Comparison of ENCODE assay signal across 26 cellular contexts in genomic region chr11:25242928-25243327, GRCh38.
"Had no signal": no experiment of that assay in that cellular context is flagged by ENCODE, and none has a peak within 500 bp of the region (broad histone marks: within the 10 kb centered on the region; RNA-seq: fewer than 3 reads in every experiment).

No MANE protein-coding gene starts in this region.

- H3K36me3 ChIP-seq: brain microvascular endothelial cell, SJCRH30, WERI-Rb-1 had no signal

- H3K27me3 ChIP-seq: brain microvascular endothelial cell, SJCRH30 had no signal

- H3K27ac Mint-ChIP-seq: activated CD4-positive, alpha-beta memory T cell treated with anti-CD3 and anti-CD28 coated beads, Interleukin-2, amount 10 ng/mL, durations not matched to agents 7 days and 5 days; activated CD4-positive, alpha-beta T cell treated with anti-CD3 and anti-CD28 coated beads for 36 hours; activated naive CD4-positive, alpha-beta T cell treated with anti-CD3 and anti-CD28 coated beads for 36 hours; activated naive CD8-positive, alpha-beta T cell; activated T-helper 17 cell treated with anti-CD3 and anti-CD28 coated beads, Interleukin-2, amount 50 U/mL, for 72 hours had no signal

- H3K9me3 ChIP-seq: SK-N-SH had no signal

- H3K36me3 Mint-ChIP-seq: activated naive CD8-positive, alpha-beta T cell had no signal

- H3K4me3 ChIP-seq: SJCRH30 had no signal

- H3K4me1 ChIP-seq: SJCRH30 had no signal

- H3K4me3 Mint-ChIP-seq: activated CD4-positive, alpha-beta memory T cell treated with anti-CD3 and anti-CD28 coated beads, Interleukin-2, amount 10 ng/mL, durations not matched to agents 7 days and 5 days; activated CD4-positive, alpha-beta T cell treated with anti-CD3 and anti-CD28 coated beads for 36 hours; activated naive CD4-positive, alpha-beta T cell treated with anti-CD3 and anti-CD28 coated beads for 36 hours; activated naive CD8-positive, alpha-beta T cell; activated T-helper 17 cell treated with anti-CD3 and anti-CD28 coated beads, Interleukin-2, amount 50 U/mL, for 72 hours had no signal

- DNase-seq: activated CD4-positive, alpha-beta memory T cell treated with anti-CD3 and anti-CD28 coated beads, Interleukin-2, amount 10 ng/mL, durations not matched to agents 7 days and 5 days; activated CD4-positive, alpha-beta T cell treated with anti-CD3 and anti-CD28 coated beads for 36 hours; activated CD4-positive, alpha-beta T cell treated with anti-CD3 and anti-CD28 coated beads, Interleukin-2, amount 50 U/mL, for 1 hour; activated gamma-delta T cell; activated naive CD4-positive, alpha-beta T cell treated with anti-CD3 and anti-CD28 coated beads for 36 hours; activated T-cell treated with anti-CD3 and anti-CD28 coated beads for 4 hours; activated T-cell treated with anti-CD3 and anti-CD28 coated beads, Interleukin-2, amount 50 U/mL, for 48 hours; amygdala; brain microvascular endothelial cell; central memory CD4-positive, alpha-beta T cell; NCI-H1105 treated with DMSO at 0.1 percent for 48 hours; NCI-H1436 treated with DMSO at 0.1 percent for 48 hours; NCI-H187; NCI-H2081; NCI-H2227 treated with DMSO at 0.1 percent for 48 hours; NCI-H510A; NCI-H526 treated with DMSO at 0.1 percent for 48 hours; NK-92 treated with Interleukin-12 subunit alpha and Interleukin-12 subunit beta, amount 100 ng/mL, for 24 hours; Right ventricle myocardium superior; RPMI8226; SJCRH30; SK-N-SH; T-helper 1 cell; WERI-Rb-1 had no signal

- H3K4me1 Mint-ChIP-seq: activated CD4-positive, alpha-beta memory T cell treated with anti-CD3 and anti-CD28 coated beads, Interleukin-2, amount 10 ng/mL, durations not matched to agents 7 days and 5 days; activated CD4-positive, alpha-beta T cell treated with anti-CD3 and anti-CD28 coated beads for 36 hours; activated T-helper 17 cell treated with anti-CD3 and anti-CD28 coated beads, Interleukin-2, amount 50 U/mL, for 72 hours had no signal

- H3K27me3 Mint-ChIP-seq: activated CD4-positive, alpha-beta memory T cell treated with anti-CD3 and anti-CD28 coated beads, Interleukin-2, amount 10 ng/mL, durations not matched to agents 7 days and 5 days; activated CD4-positive, alpha-beta T cell treated with anti-CD3 and anti-CD28 coated beads for 36 hours; activated naive CD8-positive, alpha-beta T cell; activated T-helper 17 cell treated with anti-CD3 and anti-CD28 coated beads, Interleukin-2, amount 50 U/mL, for 72 hours had no signal

- H3K27ac ChIP-seq: brain microvascular endothelial cell, SJCRH30, WERI-Rb-1 had no signal
